Comparison of ENCODE assay signal across 23 cellular contexts in the genomic region with DNA sequence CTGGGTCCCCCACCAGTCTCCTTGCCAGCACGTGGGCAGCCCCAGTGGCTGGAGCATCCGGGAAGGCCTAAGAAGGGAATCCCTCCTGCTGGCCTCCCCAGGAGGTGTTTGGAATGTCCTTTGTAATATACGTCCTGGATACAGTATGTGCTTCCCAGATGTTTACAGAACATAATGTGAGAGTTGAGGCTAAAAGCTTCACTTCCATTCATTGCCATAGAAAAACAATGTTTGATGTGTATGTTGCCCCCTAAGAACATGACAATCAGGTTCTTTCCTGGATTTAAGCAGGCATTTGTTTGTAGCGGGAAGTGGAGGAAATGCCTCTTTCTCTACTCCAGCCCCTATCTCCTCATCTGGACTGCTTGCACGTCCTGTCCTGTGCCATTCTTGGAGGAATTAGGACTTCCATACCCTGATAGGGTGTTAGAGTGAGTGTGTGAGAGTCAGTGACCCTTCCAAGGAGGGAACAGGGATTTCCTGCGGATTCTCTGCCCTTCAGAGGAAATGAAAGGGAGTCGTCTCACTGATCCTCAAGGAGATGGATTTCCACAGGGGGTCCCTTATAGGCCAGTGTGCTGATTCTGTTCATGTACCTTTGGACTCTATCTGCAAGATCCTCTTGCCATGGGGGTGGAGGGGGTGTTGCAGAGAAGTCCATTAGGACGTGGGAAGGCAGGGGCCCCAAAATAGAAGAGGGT. TPM values are rescaled to one million over a fixed set of nuclear protein-coding genes. Genes with fewer than 3 reads are reported as not detected.
DNase-seq lines count a peak whose midpoint lies in the region; ATAC-seq, FAIRE-seq and TF ChIP-seq lines count a peak whose summit lies in the region.
"Had no signal": no experiment of that assay in that cellular context is flagged by ENCODE, and none has a peak within 500 bp of the region (broad histone marks: within the 10 kb centered on the region; RNA-seq: fewer than 3 reads in every experiment).

No MANE protein-coding gene starts in this region.

- ATAC-seq in HG02884 (IDR thresholded peaks at IDR 0.05; ENCODE audit: unreplicated experiment), result no peak
- ATAC-seq in HG03432 (IDR thresholded peaks at IDR 0.05; ENCODE audit: unreplicated experiment), result no peak

- H3K9ac ChIP-seq in NT2/D1 (ENCODE audit: insufficient read length, low read depth) (peak overlapping the region; percentile 3), endothelial cell of umbilical vein (replicated peaks; ENCODE audit: extremely low read depth, insufficient read depth, low read length) (peak overlapping the region; percentile 59)

- H3K9me1 ChIP-seq in endothelial cell of umbilical vein (replicated peaks; ENCODE audit: control insufficient read depth, extremely low read depth, insufficient read depth, low read length), result no peaks in the 10 kb centered on the region

- H3K9me3 ChIP-seq in NT2/D1 (ENCODE audit: insufficient read depth, low read length) (no peaks in the 10 kb centered on the region), endothelial cell of umbilical vein (replicated peaks; ENCODE audit: control insufficient read depth, insufficient read depth, low read length) (no peaks in the 10 kb centered on the region)
- H3K9me3 ChIP-seq: HAP-1, heart right ventricle, upper lobe of left lung had no signal

- H3K27ac ChIP-seq in endothelial cell of umbilical vein (ENCODE audit: insufficient read depth, low read depth, low read length), result peak overlapping the region; percentile 85
- H3K27ac ChIP-seq: heart right ventricle, upper lobe of left lung had no signal

- H2AFZ ChIP-seq in endothelial cell of umbilical vein (ENCODE audit: low read depth, low read length), result peak overlapping the region; percentile 85

- TF ChIP-seq POLR2A in endothelial cell of umbilical vein (IDR thresholded peaks at IDR 0.05; ENCODE audit: low read depth, low read length), result no peak

- H3K4me3 Mint-ChIP-seq in nephron progenitor cell, result peak overlapping the region; percentile 69
- H3K4me3 Mint-ChIP-seq: CD4-positive, alpha-beta memory T cell; central memory CD8-positive, alpha-beta T cell; stimulated activated naive CD8-positive, alpha-beta T cell treated with anti-CD3 and anti-CD28 coated beads, Interleukin-15, Interleukin-2, amounts not matched to agents 100 ng/mL and 50 ng/mL, for 24 hours had no signal

- H3K4me3 ChIP-seq in NT2/D1 (ENCODE audit: insufficient read length, low read depth) (peak overlapping the region; percentile 27), endothelial cell of umbilical vein (replicated peaks in 1 of 3; ENCODE audit: insufficient read depth in 1 of 3, low read depth in 1 of 3, low read length in 3 of 3) (peak overlapping the region in 1 of 3 experiments; percentile 14)
- H3K4me3 ChIP-seq: HAP-1 had no signal

- peak overlapping the region; percentile 39 for H3K4me2 ChIP-seq in endothelial cell of umbilical vein (ENCODE audit: insufficient read depth, low read length)

- H3K9me3 Mint-ChIP-seq in nephron progenitor cell, result no peaks in the 10 kb centered on the region
- H3K9me3 Mint-ChIP-seq: CD4-positive, alpha-beta memory T cell; central memory CD8-positive, alpha-beta T cell; stimulated activated naive CD8-positive, alpha-beta T cell treated with anti-CD3 and anti-CD28 coated beads, Interleukin-15, Interleukin-2, amounts not matched to agents 100 ng/mL and 50 ng/mL, for 24 hours had no signal

- H4K20me1 ChIP-seq in endothelial cell of umbilical vein (replicated peaks; ENCODE audit: control insufficient read depth, extremely low read depth, insufficient read depth, low read length), result no peaks in the 10 kb centered on the region

- peaks cover 5% of the 10 kb centered on the region for H3K4me1 ChIP-seq in NT2/D1 (ENCODE audit: insufficient read depth, insufficient read length)
- peaks cover 52% of the 10 kb centered on the region for H3K4me1 ChIP-seq in endothelial cell of umbilical vein (ENCODE audit: control insufficient read depth, extremely low read depth, insufficient read depth, low read length)
- H3K4me1 ChIP-seq: HAP-1 had no signal

- POLR2A ChIA-PET in endothelial cell of umbilical vein (lab: Charles Lee), result no interaction called here

- peak; percentile 93 for FAIRE-seq in endothelial cell of umbilical vein (lab: Jason Lieb, UNC)
- FAIRE-seq: GM18507 had no signal

- H3K27me3 Mint-ChIP-seq in nephron progenitor cell (ENCODE audit: low read depth, poor library complexity), result peaks cover 95% of the 10 kb centered on the region

- DNase-seq in COR-L47 (lab: John Stamatoyannopoulos, UW), result peak; percentile 11
- no peak for DNase-seq in NT2/D1 (ENCODE audit: low read depth, low spot score)
- DNase-seq in endothelial cell of umbilical vein (ENCODE audit: low read depth, low spot score), result peak; percentile 35
- DNase-seq in nephron progenitor cell, result no peak
- DNase-seq in islet precursor cell, result no peak
- no peak for DNase-seq in DMS79 (lab: John Stamatoyannopoulos, UW)
- DNase-seq: activated effector memory CD4-positive, alpha-beta T cell treated with anti-CD3 and anti-CD28 coated beads, Interleukin-2, amount 50 U/mL, for 16 hours; CD4-positive, alpha-beta memory T cell; DND-41; effector memory CD4-positive, alpha-beta T cell; heart right ventricle; midbrain; NCI-H1048; NCI-H510A treated with DMSO at 0.1 percent for 48 hours had no signal

- dilution Hi-C loops in endothelial cell of umbilical vein (cut with MboI; ENCODE audit: extremely low pct_ligation_motif_present, low sequenced_read_pairs), result no loop called here

- H3K27ac Mint-ChIP-seq in nephron progenitor cell, result no peak overlapping the region
- H3K27ac Mint-ChIP-seq: CD4-positive, alpha-beta memory T cell; stimulated activated naive CD8-positive, alpha-beta T cell treated with anti-CD3 and anti-CD28 coated beads, Interleukin-15, Interleukin-2, amounts not matched to agents 100 ng/mL and 50 ng/mL, for 24 hours had no signal

- peaks cover 47% of the 10 kb centered on the region for H3K4me1 Mint-ChIP-seq in nephron progenitor cell
- H3K4me1 Mint-ChIP-seq: central memory CD8-positive, alpha-beta T cell had no signal

- H3K27me3 ChIP-seq in NT2/D1 (ENCODE audit: insufficient read depth, insufficient read length), result peaks cover 44% of the 10 kb centered on the region
- H3K27me3 ChIP-seq in endothelial cell of umbilical vein (ENCODE audit: control insufficient read depth in 2 of 2, insufficient read depth in 2 of 2, low read length in 2 of 2), result no peaks in the 10 kb centered on the region

- CTCF ChIA-PET in endothelial cell of umbilical vein (lab: Charles Lee), result interaction anchor here (1.0 to 6.1 kb wide), 6 partner anchors 12 to 1211 kb away, joined by 4 to 100 read pairs (median 6); a partner anchor contains a TSS

- H3K36me3 ChIP-seq in NT2/D1 (ENCODE audit: insufficient read depth, insufficient read length, low read length) (no peaks in the 10 kb centered on the region), endothelial cell of umbilical vein (ENCODE audit: control insufficient read depth in 2 of 2, extremely low read depth in 1 of 2, insufficient read depth in 2 of 2, low read length in 2 of 2) (no peaks in the 10 kb centered on the region)
- H3K36me3 ChIP-seq: HAP-1, heart right ventricle, upper lobe of left lung had no signal

- H3K36me3 Mint-ChIP-seq in nephron progenitor cell (ENCODE audit: low read depth), result no peaks in the 10 kb centered on the region
- H3K36me3 Mint-ChIP-seq: CD4-positive, alpha-beta memory T cell had no signal

- no peaks in the 10 kb centered on the region for H3K79me2 ChIP-seq in endothelial cell of umbilical vein (ENCODE audit: control insufficient read depth, insufficient read depth, low read length)

- TF ChIP-seq CTCF in endothelial cell of umbilical vein (IDR thresholded peaks at IDR 0.05; ENCODE audit: extremely low read depth in 1 of 2, insufficient read depth in 1 of 2, low read depth in 1 of 2, low read length in 2 of 2), result no peak
- no peak for TF ChIP-seq CTCF in nephron progenitor cell (IDR thresholded peaks at IDR 0.05)

- intact Hi-C loops in endothelial cell of umbilical vein (cut with micrococcal nuclease), result loop anchor here (1.0 to 5.0 kb wide), 4 partner anchors 15 to 1363 kb away; no protein-coding TSS in a partner anchor

- TSS peak; percentile 24 for BruUV-seq in endothelial cell of umbilical vein (replicated peaks; lab: Mats Ljungman, UMichigan)

TF ChIP-seq in endothelial cell of umbilical vein, 7 proteins besides CTCF, POLR2A, EP300 and RAD21 (continues in another document):
- TF ChIP-seq GATA2 (IDR thresholded peaks at IDR 0.05; ENCODE audit: insufficient read depth, insufficient read length, low read depth, low read length), result peak; percentile 93
- TF ChIP-seq POLR2AphosphoS5 (IDR thresholded peaks at IDR 0.05; ENCODE audit: insufficient read depth, low read depth, low read length), result peak; percentile 60
- no peak for TF ChIP-seq FOS (IDR thresholded peaks at IDR 0.05; ENCODE audit: borderline replicate concordance, insufficient read depth, low read length)

RNA-seq across cellular contexts. Expression of a gene that starts 1.2 kb away (rescaled TPM):
- total RNA-seq in endothelial cell of umbilical vein, result 2.3 and 4.0 TPM in 2 replicates
- polyA plus RNA-seq in endothelial cell of umbilical vein, result 0.56 and 0.57 TPM in 2 replicates
- 0.76 and 0.97 TPM in 2 replicates for polyA plus RNA-seq in endothelial cell of umbilical vein (2011; cell fraction: cytosol; rRNA removed)
- polyA plus RNA-seq in endothelial cell of umbilical vein (2011; cell fraction: nucleus; rRNA removed), result 1.2 TPM in 2 replicates
- 4.4 and 7.2 TPM in 2 replicates for polyA plus RNA-seq in endothelial cell of umbilical vein (2012)
- polyA minus RNA-seq in endothelial cell of umbilical vein, result 0.27 TPM in 1 of 2 replicates, not detected in the other
- polyA minus RNA-seq in endothelial cell of umbilical vein (2011; cell fraction: cytosol; rRNA and poly(A)+ RNA removed), result not detected
- 0.53 and 0.58 TPM in 2 replicates for polyA minus RNA-seq in endothelial cell of umbilical vein (2011; cell fraction: nucleus; rRNA and poly(A)+ RNA removed)
- total RNA-seq: CD4-positive, alpha-beta memory T cell; heart right ventricle had no signal
- polyA plus RNA-seq: CD4-positive, alpha-beta memory T cell had no signal

RNA-seq across cellular contexts. Expression of a gene that starts 16.6 kb away (rescaled TPM):
- total RNA-seq in endothelial cell of umbilical vein, result not detected in 2 replicates
- polyA plus RNA-seq in endothelial cell of umbilical vein, result not detected in 2 replicates
- not detected in 2 replicates for polyA plus RNA-seq in endothelial cell of umbilical vein (2011; cell fraction: cytosol; rRNA removed)
- polyA plus RNA-seq in endothelial cell of umbilical vein (2011; cell fraction: nucleus; rRNA removed), result not detected in 2 replicates
- not detected in 2 replicates for polyA plus RNA-seq in endothelial cell of umbilical vein (2012)
- not detected in 2 replicates for polyA minus RNA-seq in endothelial cell of umbilical vein
- not detected for polyA minus RNA-seq in endothelial cell of umbilical vein (2011; cell fraction: cytosol; rRNA and poly(A)+ RNA removed)
- polyA minus RNA-seq in endothelial cell of umbilical vein (2011; cell fraction: nucleus; rRNA and poly(A)+ RNA removed), result not detected in 2 replicates
- total RNA-seq: CD4-positive, alpha-beta memory T cell; heart right ventricle; kidney epithelial cell; upper lobe of left lung had no signal
- polyA plus RNA-seq: adipose tissue; CD4-positive, alpha-beta memory T cell; heart right ventricle had no signal

RNA-seq across cellular contexts. Expression of a gene that starts 31.6 kb away (rescaled TPM):
- 8.1 and 10.1 TPM in 2 replicates for total RNA-seq in endothelial cell of umbilical vein
- 3.0 and 3.4 TPM in 2 replicates for polyA plus RNA-seq in endothelial cell of umbilical vein
- 4.6 and 5.3 TPM in 2 replicates for polyA plus RNA-seq in endothelial cell of umbilical vein (2011; cell fraction: cytosol; rRNA removed)
- polyA plus RNA-seq in endothelial cell of umbilical vein (2011; cell fraction: nucleus; rRNA removed), result 7.2 and 7.5 TPM in 2 replicates
- 5.1 and 9.2 TPM in 2 replicates for polyA plus RNA-seq in endothelial cell of umbilical vein (2012)
- 2.1 and 2.2 TPM in 2 replicates for polyA minus RNA-seq in endothelial cell of umbilical vein
- 46.0 TPM for polyA minus RNA-seq in endothelial cell of umbilical vein (2011; cell fraction: cytosol; rRNA and poly(A)+ RNA removed)
- 4.3 and 7.6 TPM in 2 replicates for polyA minus RNA-seq in endothelial cell of umbilical vein (2011; cell fraction: nucleus; rRNA and poly(A)+ RNA removed)

Comparison
In these comparisons a context has a peak if more than half of its experiments do, and no peak if none do; other contexts are left out.
1. DNase-seq: peak in COR-L47 (single experiment) and endothelial cell of umbilical vein (single experiment); none in NT2/D1 (single experiment), nephron progenitor cell (single experiment), islet precursor cell (single experiment) and DMS79 (single experiment).